1 cellular context compared by ENCODE assay signal in genomic region chr16:57388359-57389086, GRCh38.
TF ChIP-seq lines count a peak whose summit lies in the region.

No MANE protein-coding gene starts in this region.

TF ChIP-seq in WTC11, 78 proteins besides CTCF, POLR2A, EP300 and RAD21 (continued from another document):
- TF ChIP-seq ATF6 (CRISPR knock-in tag; IDR thresholded peaks at IDR 0.05) (no peak), ZNF317 (CRISPR knock-in tag; IDR thresholded peaks at IDR 0.05; ENCODE audit: borderline replicate concordance, low read depth) (no peak), NR2C2 (CRISPR knock-in tag; IDR thresholded peaks at IDR 0.05) (no peak), ZSCAN18 (CRISPR knock-in tag; IDR thresholded peaks at IDR 0.05) (no peak), PREB (CRISPR knock-in tag; IDR thresholded peaks at IDR 0.05; ENCODE audit: borderline replicate concordance) (no peak), E2F5 (CRISPR knock-in tag; IDR thresholded peaks at IDR 0.05) (no peak), CBFB (CRISPR knock-in tag; IDR thresholded peaks at IDR 0.05; ENCODE audit: low read depth) (no peak), USF1 (CRISPR knock-in tag; IDR thresholded peaks at IDR 0.05) (no peak), SMAD4 (CRISPR knock-in tag; IDR thresholded peaks at IDR 0.05) (no peak), KAT7 (CRISPR knock-in tag; IDR thresholded peaks at IDR 0.05; ENCODE audit: borderline replicate concordance) (no peak), GTF2I (CRISPR knock-in tag; conservative IDR thresholded peaks at IDR 0.05) (no peak), ZBTB43 (CRISPR knock-in tag; IDR thresholded peaks at IDR 0.05) (no peak), AFF4 (CRISPR knock-in tag; IDR thresholded peaks at IDR 0.05; ENCODE audit: borderline replicate concordance) (no peak), IRF1 (CRISPR knock-in tag; IDR thresholded peaks at IDR 0.05) (no peak), SP1 (CRISPR knock-in tag; conservative IDR thresholded peaks at IDR 0.05) (no peak), TEAD1 (CRISPR knock-in tag; IDR thresholded peaks at IDR 0.05) (no peak), RELA (CRISPR knock-in tag; IDR thresholded peaks at IDR 0.05; ENCODE audit: borderline replicate concordance) (no peak)
